In genomic region chr15:101425787-101426365, GRCh38 we compare ENCODE assay signal across 22 cellular contexts.
"Had no signal": no experiment of that assay in that cellular context is flagged by ENCODE, and none has a peak within 500 bp of the region (broad histone marks: within the 10 kb centered on the region; RNA-seq: fewer than 3 reads in every experiment).

No MANE protein-coding gene starts in this region.

- H3K4me1 ChIP-seq: colonic mucosa, foreskin keratinocyte, left ventricle myocardium inferior, lower lobe of right lung, pancreas had no signal

- H3K36me3 Mint-ChIP-seq: mesothelial cell of epicardium, natural killer cell had no signal

- H3K4me3 Mint-ChIP-seq: immature natural killer cell, memory B cell, mesothelial cell of epicardium, natural killer cell, neural crest cell had no signal

- H3K27ac Mint-ChIP-seq: immature natural killer cell, memory B cell, mesothelial cell of epicardium, natural killer cell, progenitor cell of endocrine pancreas had no signal

- H3K9me3 ChIP-seq: colonic mucosa, left ventricle myocardium inferior, lower lobe of right lung, pancreas had no signal

- H3K27ac ChIP-seq: colonic mucosa, foreskin keratinocyte, hepatocyte, left ventricle myocardium inferior, lower lobe of right lung, pancreas had no signal

- FAIRE-seq: endothelial cell of umbilical vein, keratinocyte, pancreas had no signal

- DNase-seq: colonic mucosa; dermis blood vessel endothelial cell; erythroblast; foreskin keratinocyte; immature natural killer cell; left ventricle myocardium inferior; lower lobe of right lung; natural killer cell; nucleus accumbens; pancreas; right cardiac atrium; stimulated activated CD4-positive, alpha-beta T cell treated with anti-CD3 and anti-CD28 coated beads, Interleukin-2, amount 100 ng/mL, for 48 hours; stimulated activated naive CD4-positive, alpha-beta T cell treated with Interleukin-2 at 50 U/mL for 16 hours; trophoblast cell had no signal

- H3K4me2 ChIP-seq: hepatocyte, smooth muscle cell had no signal

- H3K27me3 ChIP-seq: colonic mucosa, foreskin keratinocyte, hepatocyte, pancreas had no signal

- H3K4me1 Mint-ChIP-seq: immature natural killer cell, memory B cell, mesothelial cell of epicardium had no signal

- H3K4me3 ChIP-seq: colonic mucosa, hepatocyte, left ventricle myocardium inferior, lower lobe of right lung, pancreas, smooth muscle cell had no signal

- ATAC-seq: foreskin keratinocyte, pancreas, right cardiac atrium had no signal

- H3K9me3 Mint-ChIP-seq: immature natural killer cell, natural killer cell, neural crest cell had no signal

- H3K79me2 ChIP-seq: hepatocyte had no signal

- H3K36me3 ChIP-seq: colonic mucosa, lower lobe of right lung, pancreas had no signal

- H2AFZ ChIP-seq: hepatocyte had no signal
